8 cellular contexts compared by ENCODE assay signal in the genomic region with DNA sequence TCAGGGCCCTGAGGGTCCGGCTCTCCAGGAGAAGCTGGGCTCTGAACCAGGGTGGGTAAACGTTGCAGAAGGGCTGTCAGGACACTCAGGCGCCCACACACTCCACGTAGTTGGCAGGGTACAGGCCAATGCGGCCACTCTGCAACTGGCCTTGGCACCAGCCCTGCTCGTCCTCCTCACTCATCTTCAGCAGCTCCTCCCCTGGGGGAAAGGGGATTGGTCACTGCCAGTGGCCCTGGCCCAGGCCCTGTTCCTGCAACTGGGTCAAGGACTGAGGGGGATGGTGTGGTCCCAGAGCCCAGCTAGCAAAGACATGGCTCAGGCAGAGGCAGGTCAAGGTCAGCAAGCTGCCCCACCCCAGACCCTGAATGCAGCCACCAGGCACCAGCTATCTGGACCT. TPM values are rescaled to one million over a fixed set of nuclear protein-coding genes. Genes with fewer than 3 reads are reported as not detected.
DNase-seq lines count a peak whose midpoint lies in the region; ATAC-seq and TF ChIP-seq lines count a peak whose summit lies in the region.

No MANE protein-coding gene starts in this region.

- CTCF ChIA-PET in activated CD8-positive, alpha-beta T cell treated with anti-CD3 and anti-CD28 coated beads, Interleukin-2, amount 10 ng/mL, durations not matched to agents 7 days and 5 days (lab: Charles Lee), result interaction anchor here (0.9 to 4.8 kb wide), 14 partner anchors 9 to 277 kb away, joined by 3 to 54 read pairs (median 6); partner anchors contain the start of genes ACP2, DDB2 and NR1H3

- H3K9me3 Mint-ChIP-seq in activated CD8-positive, alpha-beta T cell treated with anti-CD3 and anti-CD28 coated beads, Interleukin-2, amount 10 ng/mL, durations not matched to agents 7 days and 5 days (ENCODE audit: insufficient read depth), result no peaks in the 10 kb centered on the region

- H3K27ac ChIP-seq in right atrium auricular region, result peak overlapping the region; percentile 99
- H3K27ac ChIP-seq in skeletal muscle tissue (ENCODE audit: low read depth, low read length), result peak overlapping the region; percentile 99

- H3K4me1 ChIP-seq in right atrium auricular region (peaks cover 0 to 74% of the 10 kb centered on the region in 2 donors), skeletal muscle tissue (ENCODE audit: control insufficient read depth in 3 of 3, insufficient read depth in 3 of 3, low read length in 3 of 3) (peaks cover 82 to 91% (median 84%) of the 10 kb centered on the region in 3 donors)

- H3K27me3 ChIP-seq in right atrium auricular region (no peaks in the 10 kb centered on the region), skeletal muscle tissue (ENCODE audit: control insufficient read depth in 3 of 3, insufficient read depth in 3 of 3, low read length in 3 of 3) (no peaks in the 10 kb centered on the region)

- POLR2A ChIA-PET in activated CD8-positive, alpha-beta T cell treated with anti-CD3 and anti-CD28 coated beads, Interleukin-2, amount 10 ng/mL, durations not matched to agents 7 days and 5 days (lab: Charles Lee), result interaction anchor here (0.9 to 3.0 kb wide), 5 partner anchors 38 to 124 kb away, joined by 3 to 29 read pairs (median 3); partner anchors contain the start of genes ACP2 and DDB2

- peaks cover 19% of the 10 kb centered on the region for H3K36me3 Mint-ChIP-seq in activated CD8-positive, alpha-beta T cell treated with anti-CD3 and anti-CD28 coated beads, Interleukin-2, amount 10 ng/mL, durations not matched to agents 7 days and 5 days (ENCODE audit: low read depth)

- ATAC-seq in GM18519 (IDR thresholded peaks at IDR 0.05; ENCODE audit: low FRiP score, unreplicated experiment) (peak; percentile 2), HG03457 (IDR thresholded peaks at IDR 0.05; ENCODE audit: unreplicated experiment) (no peak)
- no peak for ATAC-seq in activated CD8-positive, alpha-beta T cell treated with anti-CD3 and anti-CD28 coated beads, Interleukin-2, amount 10 ng/mL, durations not matched to agents 7 days and 5 days

- H3K36me3 ChIP-seq in right atrium auricular region (peaks cover 54% of the 10 kb centered on the region), skeletal muscle tissue (ENCODE audit: control insufficient read depth in 3 of 3, insufficient read depth in 3 of 3, low read length in 3 of 3) (peaks cover 63 to 76% (median 65%) of the 10 kb centered on the region in 3 donors)

- H3K27ac Mint-ChIP-seq in activated CD8-positive, alpha-beta T cell treated with anti-CD3 and anti-CD28 coated beads, Interleukin-2, amount 10 ng/mL, durations not matched to agents 7 days and 5 days, result peak overlapping the region; percentile 99

- no peak for TF ChIP-seq CTCF in right atrium auricular region (IDR thresholded peaks at IDR 0.05)

- H3K9me3 ChIP-seq in right atrium auricular region (no peaks in the 10 kb centered on the region), skeletal muscle tissue (ENCODE audit: control insufficient read depth in 3 of 3, low read length in 3 of 3) (no peaks in the 10 kb centered on the region)

- H3K4me3 ChIP-seq in right atrium auricular region (peak overlapping the region in 1 of 2 donors; percentile 72), skeletal muscle tissue (ENCODE audit: low read length in 3 of 3) (peak overlapping the region; percentile 12 to 78 (median 69))

- DNase-seq in activated CD8-positive, alpha-beta T cell treated with anti-CD3 and anti-CD28 coated beads, Interleukin-2, amount 10 ng/mL, durations not matched to agents 7 days and 5 days, result no peak
- no peak for DNase-seq in right atrium auricular region (ENCODE audit: low spot score)
- DNase-seq in stimulated activated CD4-positive, alpha-beta T cell treated with anti-CD3 and anti-CD28 coated beads, Interleukin-2, amount 100 ng/mL, for 24 hours, result no peak
- no peak for DNase-seq in NCI-H524 (lab: John Stamatoyannopoulos, UW)
- no peak for DNase-seq in NCI-H446 treated with DMSO at 0.1 percent for 48 hours (lab: John Stamatoyannopoulos, UW)

- no peaks in the 10 kb centered on the region for H3K27me3 Mint-ChIP-seq in activated CD8-positive, alpha-beta T cell treated with anti-CD3 and anti-CD28 coated beads, Interleukin-2, amount 10 ng/mL, durations not matched to agents 7 days and 5 days (ENCODE audit: low read depth)

- peak overlapping the region; percentile 78 to 100 (median 87) for H3K9ac ChIP-seq in skeletal muscle tissue (ENCODE audit: low read depth in 1 of 3, low read length in 3 of 3)

- H3K4me1 Mint-ChIP-seq in activated CD8-positive, alpha-beta T cell treated with anti-CD3 and anti-CD28 coated beads, Interleukin-2, amount 10 ng/mL, durations not matched to agents 7 days and 5 days (ENCODE audit: low read depth), result peaks cover 38% of the 10 kb centered on the region

- peak overlapping the region; percentile 97 for H3K4me3 Mint-ChIP-seq in activated CD8-positive, alpha-beta T cell treated with anti-CD3 and anti-CD28 coated beads, Interleukin-2, amount 10 ng/mL, durations not matched to agents 7 days and 5 days

RNA-seq across cellular contexts. Expression of gene ARFGAP2, which starts 1.2 kb away (rescaled TPM):
- total RNA-seq in activated CD8-positive, alpha-beta T cell treated with anti-CD3 and anti-CD28 coated beads, Interleukin-2, amount 10 ng/mL, durations not matched to agents 7 days and 5 days, result 100 to 1,000 TPM in 1 of 2 experiments, 10 to 100 TPM in 1; 89.6 to 102 TPM
- 10 to 100 TPM; 75.1 to 78.0 TPM for total RNA-seq in right atrium auricular region
- 105 TPM for total RNA-seq in skeletal muscle tissue

RNA-seq across cellular contexts. Expression of gene PACSIN3, which starts 8.4 kb away (rescaled TPM):
- total RNA-seq in activated CD8-positive, alpha-beta T cell treated with anti-CD3 and anti-CD28 coated beads, Interleukin-2, amount 10 ng/mL, durations not matched to agents 7 days and 5 days, result 1 to 10 TPM; 2.0 to 2.1 TPM
- total RNA-seq in right atrium auricular region, result 100 to 1,000 TPM; 107 to 186 TPM
- 127 TPM for total RNA-seq in skeletal muscle tissue

RNA-seq across cellular contexts. Expression of gene DDB2, which starts 36.9 kb away (rescaled TPM):
- 100 to 1,000 TPM; 164 to 171 TPM for total RNA-seq in activated CD8-positive, alpha-beta T cell treated with anti-CD3 and anti-CD28 coated beads, Interleukin-2, amount 10 ng/mL, durations not matched to agents 7 days and 5 days
- 10 to 100 TPM in 1 of 2 donors, 1 to 10 TPM in 1; 8.8 to 12.0 TPM for total RNA-seq in right atrium auricular region
- 7.8 TPM for total RNA-seq in skeletal muscle tissue

Comparison
In these comparisons a context has a peak if more than half of its experiments do, and no peak if none do; other contexts are left out.
1. RNA of gene PACSIN3, which starts 8.4 kb away (total RNA-seq): 107 to 186 TPM in right atrium auricular region and 127 TPM in skeletal muscle tissue (single experiment); 2.0 to 2.1 TPM in activated CD8-positive, alpha-beta T cell treated with anti-CD3 and anti-CD28 coated beads, Interleukin-2, amount 10 ng/mL, durations not matched to agents 7 days and 5 days; every median in the first group is over 10 times any median in the second.
2. RNA of gene DDB2, which starts 36.9 kb away (total RNA-seq): 164 to 171 TPM in activated CD8-positive, alpha-beta T cell treated with anti-CD3 and anti-CD28 coated beads, Interleukin-2, amount 10 ng/mL, durations not matched to agents 7 days and 5 days; 8.8 to 12.0 TPM in right atrium auricular region and 7.8 TPM in skeletal muscle tissue (single experiment); every median in the first group is over 10 times any median in the second.